Comparison of ENCODE assay signal across 12 cellular contexts in the genomic region with DNA sequence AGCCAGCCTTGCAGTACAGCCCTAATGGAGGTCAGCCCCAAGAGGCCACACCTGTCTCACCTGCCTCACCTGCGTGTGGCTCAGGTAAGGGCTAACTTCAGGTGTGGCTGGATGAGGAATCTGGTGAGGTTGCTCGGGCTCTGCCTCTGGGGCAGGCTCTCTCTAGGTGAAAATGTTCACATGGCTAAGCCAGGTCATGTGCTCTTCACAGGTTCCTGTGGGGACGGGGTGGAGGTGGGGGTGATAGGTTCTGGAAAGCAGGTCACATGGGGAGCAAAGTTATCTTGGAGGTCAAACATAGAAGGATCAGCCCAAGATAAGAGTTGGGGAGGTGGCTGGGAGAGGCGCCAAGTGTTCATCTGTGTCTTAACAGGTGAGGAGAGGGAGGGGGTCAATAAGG.
"Had no signal": no experiment of that assay in that cellular context is flagged by ENCODE, and none has a peak within 500 bp of the region (broad histone marks: within the 10 kb centered on the region; RNA-seq: fewer than 3 reads in every experiment).

No MANE protein-coding gene starts in this region.

- H3K27ac ChIP-seq: VCaP had no signal

- DNase-seq: activated CD4-positive, alpha-beta T cell treated with anti-CD3 and anti-CD28 coated beads for 1 hour; activated CD4-positive, alpha-beta T cell treated with anti-CD3 and anti-CD28 coated beads, Interleukin-2, amount 50 U/mL, for 4 hours; activated naive CD4-positive, alpha-beta T cell; activated naive CD8-positive, alpha-beta T cell treated with anti-CD3 and anti-CD28 coated beads for 36 hours; activated T-cell treated with anti-CD3 and anti-CD28 coated beads for 4 hours; effector CD4-positive, alpha-beta T cell; hippocampal formation; midbrain; T-helper 17 cell had no signal

- ATAC-seq: esophagus mucosa, T-helper 17 cell had no signal

- H3K4me3 ChIP-seq: lung had no signal
